In the genomic region with DNA sequence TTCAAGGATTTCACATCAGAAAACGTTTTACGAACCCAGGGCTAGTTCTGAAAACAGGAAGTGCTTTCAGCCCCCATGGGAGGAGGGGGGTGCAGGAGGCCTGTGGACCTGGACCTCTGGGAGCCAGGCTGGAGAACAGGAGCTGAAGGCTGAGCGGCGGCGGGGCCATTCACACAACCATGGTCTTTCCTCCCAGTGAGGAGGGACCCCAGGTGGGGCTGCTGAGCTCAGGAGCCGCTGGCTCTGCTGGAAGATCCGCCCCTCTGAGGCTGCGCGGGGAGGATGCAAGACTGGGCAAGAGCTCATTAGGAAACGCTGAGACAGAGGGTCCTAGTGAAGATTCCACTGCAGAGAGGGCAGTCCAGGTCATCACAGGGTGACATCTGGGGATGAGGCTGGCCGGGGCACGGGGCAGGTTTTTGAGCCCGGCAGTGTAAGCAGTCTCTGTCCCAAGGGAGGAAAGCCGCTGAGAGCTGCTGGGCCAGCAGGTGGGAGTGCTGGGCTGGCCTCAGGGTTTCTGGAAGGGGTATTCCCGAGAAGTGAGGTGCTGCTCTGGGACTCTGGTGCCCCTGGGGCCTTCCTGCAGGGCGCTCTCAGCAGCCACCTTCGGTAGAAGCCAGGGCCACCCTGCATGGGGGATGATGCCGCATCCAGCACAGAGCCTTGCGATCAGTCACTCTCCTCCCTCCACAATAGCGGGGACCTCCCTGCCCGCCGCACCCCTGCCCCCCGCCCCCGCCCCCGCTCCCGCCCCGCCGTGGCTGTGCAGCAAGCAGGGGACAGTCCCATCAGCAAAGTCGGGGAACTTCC, we compare ENCODE assay signal across 8 cellular contexts. TPM values are rescaled to one million over a fixed set of nuclear protein-coding genes. Genes with fewer than 3 reads are reported as not detected.
DNase-seq lines count a peak whose midpoint lies in the region; ATAC-seq, FAIRE-seq and TF ChIP-seq lines count a peak whose summit lies in the region.

No MANE protein-coding gene starts in this region.

- peak overlapping the region; percentile 71 for H3K4me3 Mint-ChIP-seq in activated B cell treated with CpG ODN at 0.5 μM for 24 hours
- peak overlapping the region; percentile 50 for H3K4me3 Mint-ChIP-seq in endodermal cell

- H3K79me2 ChIP-seq in neural cell (replicated peaks; ENCODE audit: insufficient read depth, low read length): no peaks in the 10 kb centered on the region

- no peaks in the 10 kb centered on the region for H3K9me2 ChIP-seq in neural cell (ENCODE audit: insufficient read depth, low read length)

- H3K27me3 Mint-ChIP-seq in activated B cell treated with CpG ODN at 0.5 μM for 24 hours (no peaks in the 10 kb centered on the region), endodermal cell (ENCODE audit: insufficient read depth) (peaks cover 5% of the 10 kb centered on the region)

- ATAC-seq in HG03108 (IDR thresholded peaks at IDR 0.05; ENCODE audit: unreplicated experiment) (peak; percentile 37), activated B cell treated with CpG ODN at 0.5 μM for 24 hours (ENCODE audit: low read depth) (peak; percentile 47), HG03139 (IDR thresholded peaks at IDR 0.05; ENCODE audit: unreplicated experiment) (no peak)

- WGBS in endodermal cell (ENCODE audit: insufficient coverage in 1 of 2, insufficient read length in 1 of 2), 2 experiments: 42% methylated on average over 8 to 27 of the region's 29 CpGs

- no peak overlapping the region for H3K27ac ChIP-seq in endodermal cell (ENCODE audit: low read depth, low read length)
- H3K27ac ChIP-seq in neural cell (ENCODE audit: low read length): no peak overlapping the region

- H3K9ac ChIP-seq in endodermal cell (ENCODE audit: extremely low read depth, low read length, poor library complexity, severe bottlenecking) (no peak overlapping the region), neural cell (ENCODE audit: low read length) (no peak overlapping the region)

- no peaks in the 10 kb centered on the region for H3F3A ChIP-seq in neural cell (ENCODE audit: insufficient read depth, low read length, poor library complexity, severe bottlenecking)

- H3K9me3 ChIP-seq in endodermal cell (ENCODE audit: control insufficient read depth, low read length): no peaks in the 10 kb centered on the region
- H3K9me3 ChIP-seq in neural cell (ENCODE audit: low read length): no peaks in the 10 kb centered on the region

- H3K27ac Mint-ChIP-seq in activated B cell treated with CpG ODN at 0.5 μM for 24 hours (peak overlapping the region; percentile 85), endodermal cell (no peak overlapping the region)

- no peaks in the 10 kb centered on the region for H3K9me3 Mint-ChIP-seq in activated B cell treated with CpG ODN at 0.5 μM for 24 hours
- H3K9me3 Mint-ChIP-seq in endodermal cell: no peaks in the 10 kb centered on the region

- TF ChIP-seq EP300 in neural cell (conservative IDR thresholded peaks at IDR 0.05; ENCODE audit: poor library complexity, severe bottlenecking): no peak

- H3K4me1 ChIP-seq in endodermal cell (ENCODE audit: control insufficient read depth, insufficient read depth, low read length): no peaks in the 10 kb centered on the region

- intact Hi-C loops in activated B cell treated with CpG ODN at 0.5 μM for 24 hours (cut with micrococcal nuclease): loop anchor here (1.0 to 10.0 kb wide), 9 partner anchors 8 to 695 kb away; partner anchors contain the start of genes BACE2 and MX1

- H3K4me3 ChIP-seq in endodermal cell (ENCODE audit: low read length): peak overlapping the region; percentile 62
- peak overlapping the region; percentile 10 for H3K4me3 ChIP-seq in neural cell (ENCODE audit: low read length)

- H3K36me3 ChIP-seq in endodermal cell (ENCODE audit: control insufficient read depth, insufficient read depth, low read length) (no peaks in the 10 kb centered on the region), neural cell (ENCODE audit: insufficient read depth, low read length) (no peaks in the 10 kb centered on the region)

- H3K36me3 Mint-ChIP-seq in activated B cell treated with CpG ODN at 0.5 μM for 24 hours (ENCODE audit: low read depth): peaks cover 18% of the 10 kb centered on the region
- no peaks in the 10 kb centered on the region for H3K36me3 Mint-ChIP-seq in endodermal cell (ENCODE audit: low read depth)

- no peak for TF ChIP-seq RAD21 in neural cell (conservative IDR thresholded peaks at IDR 0.05)

- H3K4me1 Mint-ChIP-seq in activated B cell treated with CpG ODN at 0.5 μM for 24 hours: peaks cover 72% of the 10 kb centered on the region
- peaks cover 2% of the 10 kb centered on the region for H3K4me1 Mint-ChIP-seq in endodermal cell

- no peaks in the 10 kb centered on the region for H3K27me3 ChIP-seq in endodermal cell (ENCODE audit: control insufficient read depth, insufficient read depth, low read length, poor library complexity, severe bottlenecking)
- H3K27me3 ChIP-seq in neural cell (ENCODE audit: insufficient read depth, low read depth, low read length): no peaks in the 10 kb centered on the region

- TF ChIP-seq CTCF in activated B cell treated with CpG ODN at 0.5 μM for 24 hours (IDR thresholded peaks at IDR 0.05): no peak
- TF ChIP-seq CTCF in endodermal cell (conservative IDR thresholded peaks at IDR 0.05): peak; percentile 66
- TF ChIP-seq CTCF in neural cell (IDR thresholded peaks at IDR 0.05; ENCODE audit: poor library complexity, severe bottlenecking): no peak

- DNase-seq in GM18507 (ENCODE audit: extremely low spot score, insufficient read length, low read depth): no peak
- peak; percentile 51 for DNase-seq in activated B cell treated with CpG ODN at 0.5 μM for 24 hours
- DNase-seq in endodermal cell: peak; percentile 88
- DNase-seq in NCI-H2196 (lab: John Stamatoyannopoulos, UW; ENCODE audit: unreplicated experiment): no peak
- DNase-seq in SK-N-DZ (ENCODE audit: low spot score): no peak

- POLR2A ChIA-PET in activated B cell treated with CpG ODN at 0.5 μM for 24 hours (lab: Charles Lee): interaction anchor here (1.2 to 3.6 kb wide), 7 partner anchors 8 to 202 kb away, joined by 4 to 37 read pairs (median 9); partner anchors contain the start of genes MX1 and MX2

- H4K20me1 ChIP-seq in neural cell (ENCODE audit: insufficient read depth): no peaks in the 10 kb centered on the region

- peak; percentile 89 for FAIRE-seq in GM18507 (lab: Jason Lieb, UNC)

- H3K4me2 ChIP-seq in neural cell (ENCODE audit: low read length): no peak overlapping the region

- CTCF ChIA-PET in activated B cell treated with CpG ODN at 0.5 μM for 24 hours (lab: Charles Lee): interaction anchor here (1.2 to 6.6 kb wide), 4 partner anchors 52 to 91 kb away, joined by 3 to 45 read pairs (median 7); no protein-coding TSS in a partner anchor

- no peak overlapping the region for H2AFZ ChIP-seq in neural cell (ENCODE audit: low read depth, low read length)

TF ChIP-seq in neural cell, 6 proteins besides CTCF, POLR2A, EP300 and RAD21 (continues in another document):
- TF ChIP-seq REST (IDR thresholded peaks at IDR 0.05; ENCODE audit: borderline replicate concordance) (no peak), POLR2AphosphoS5 (IDR thresholded peaks at IDR 0.05) (no peak), TAF1 (IDR thresholded peaks at IDR 0.05; ENCODE audit: low read depth) (no peak), MXI1 (conservative IDR thresholded peaks at IDR 0.05; ENCODE audit: poor library complexity, severe bottlenecking) (no peak), SMC3 (conservative IDR thresholded peaks at IDR 0.05; ENCODE audit: poor library complexity) (no peak)

RNA-seq across cellular contexts. Expression of gene MX2, which starts 7.5 kb away (rescaled TPM):
- total RNA-seq in activated B cell treated with CpG ODN at 0.5 μM for 24 hours (32.6 and 34.4 TPM in 2 replicates), endodermal cell (10 to 100 TPM in 1 of 2 donors, 1 to 10 TPM in 1; 1.6 to 11.4 TPM)
- polyA plus RNA-seq in endodermal cell (2013, experiment 1 of 2): 0.50 TPM
- polyA plus RNA-seq in endodermal cell (2013, experiment 2 of 2): 0.33 TPM
- not detected in 2 replicates for polyA plus RNA-seq in neural cell
- not detected in 2 replicates for polyA minus RNA-seq in neural cell
- polyA plus RNA-seq in SK-N-DZ (2014; cell fraction: cytosol; rRNA removed): not detected in 2 replicates
- polyA plus RNA-seq in SK-N-DZ (2014; cell fraction: nucleus; rRNA removed): not detected in 2 replicates

RNA-seq across cellular contexts. Expression of gene FAM3B, which starts 52.7 kb away (rescaled TPM):
- total RNA-seq in activated B cell treated with CpG ODN at 0.5 μM for 24 hours (not detected in 2 replicates), endodermal cell (1 to 10 TPM; 2.1 to 3.1 TPM)
- 0.32 TPM for polyA plus RNA-seq in endodermal cell (2013, experiment 1 of 2)
- 0.46 TPM for polyA plus RNA-seq in endodermal cell (2013, experiment 2 of 2)
- polyA plus RNA-seq in neural cell: not detected in 2 replicates
- not detected in 2 replicates for polyA minus RNA-seq in neural cell
- 0.21 TPM in 1 of 2 replicates, not detected in the other for polyA plus RNA-seq in SK-N-DZ (2014; cell fraction: cytosol; rRNA removed)
- not detected in 2 replicates for polyA plus RNA-seq in SK-N-DZ (2014; cell fraction: nucleus; rRNA removed)

RNA-seq across cellular contexts. Expression of gene MX1, which starts 56.7 kb away (rescaled TPM):
- 64.2 and 64.8 TPM in 2 replicates for total RNA-seq in activated B cell treated with CpG ODN at 0.5 μM for 24 hours
- under 1 TPM; 0.42 to 0.84 TPM for total RNA-seq in endodermal cell
- 1.1 TPM for polyA plus RNA-seq in endodermal cell (2013, experiment 1 of 2)
- 0.79 TPM for polyA plus RNA-seq in endodermal cell (2013, experiment 2 of 2)
- polyA plus RNA-seq in neural cell: 0.07 and 4.9 TPM in 2 replicates
- polyA minus RNA-seq in neural cell: 0.81 TPM in 1 of 2 replicates, not detected in the other
- not detected in 2 replicates for polyA plus RNA-seq in SK-N-DZ (2014; cell fraction: cytosol; rRNA removed)
- polyA plus RNA-seq in SK-N-DZ (2014; cell fraction: nucleus; rRNA removed): not detected in 2 replicates

Comparison
In these comparisons a context has a peak if more than half of its experiments do, and no peak if none do; other contexts are left out.
1. DNase-seq: peak in activated B cell treated with CpG ODN at 0.5 μM for 24 hours (single experiment) and endodermal cell (single experiment); none in GM18507 (single experiment), NCI-H2196 (single experiment) and SK-N-DZ (single experiment).
2. RNA of gene MX1, which starts 56.7 kb away (total RNA-seq): 64.2 to 64.8 TPM in activated B cell treated with CpG ODN at 0.5 μM for 24 hours; 0.42 to 0.84 TPM in endodermal cell; every median in the first group is over 10 times any median in the second.